ENCODE assay signal across 11 cellular contexts in the genomic region with DNA sequence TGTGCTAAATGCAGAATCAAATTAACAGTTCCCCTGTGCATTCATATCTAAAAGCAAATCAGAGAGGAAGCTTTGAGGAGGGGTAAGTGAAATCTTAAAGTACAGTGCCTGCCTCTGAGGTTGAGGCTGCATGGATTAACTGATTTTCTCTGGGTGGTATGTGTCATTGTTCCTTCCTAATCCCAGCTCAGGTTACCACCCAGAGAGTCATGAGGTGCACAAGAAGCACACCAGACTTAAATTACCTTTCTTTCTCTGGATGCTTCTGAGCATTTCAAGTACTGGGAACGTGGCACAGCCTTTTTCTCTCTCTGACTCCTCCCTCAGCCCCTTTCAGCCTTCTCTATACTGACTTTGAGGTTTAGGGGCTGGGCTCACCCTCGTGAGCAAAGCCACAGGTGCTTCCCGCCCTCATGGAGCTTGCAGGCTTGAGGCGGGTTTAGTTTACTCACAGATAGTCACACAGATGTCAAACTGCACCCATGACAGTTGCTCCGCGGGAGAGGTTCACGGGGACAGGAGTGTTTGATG.
DNase-seq lines count a peak whose midpoint lies in the region; ATAC-seq, FAIRE-seq and TF ChIP-seq lines count a peak whose summit lies in the region.
"Had no signal": no experiment of that assay in that cellular context is flagged by ENCODE, and none has a peak within 500 bp of the region (broad histone marks: within the 10 kb centered on the region; RNA-seq: fewer than 3 reads in every experiment).

No MANE protein-coding gene starts in this region.

- H3K4me3 ChIP-seq in BLaER1 treated with 17β-estradiol and CSF1 and Interleukin-3, amounts not matched to agents 10 nM and 100 nM: no peak overlapping the region; a peak in 1 of 20 replicates
- H3K4me3 ChIP-seq in DND-41 (ENCODE audit: low read depth in 1 of 2, low read length in 2 of 2): no peak overlapping the region
- no peak overlapping the region for H3K4me3 ChIP-seq in RWPE2 (ENCODE audit: severe bottlenecking)
- no peak overlapping the region for H3K4me3 ChIP-seq in H1 (ENCODE audit: extremely low read depth in 1 of 4, insufficient read depth in 2 of 4, low read depth in 3 of 4, low read length in 4 of 4)
- H3K4me3 ChIP-seq: colonic mucosa, lung, PC-9 had no signal

- no peak overlapping the region for H3K18ac ChIP-seq in H1 (ENCODE audit: extremely low read depth, low read length)

- H3K36me3 ChIP-seq in BLaER1 treated with 17β-estradiol and CSF1 and Interleukin-3, amounts not matched to agents 10 nM and 100 nM: peaks cover 0 to 8% (median 0%) of the 10 kb centered on the region in 11 experiments; a peak in 1 of 22 replicates
- H3K36me3 ChIP-seq in DND-41 (ENCODE audit: insufficient read depth, low read length) (no peaks in the 10 kb centered on the region), RWPE2 (ENCODE audit: low read depth) (no peaks in the 10 kb centered on the region), H1 (ENCODE audit: control insufficient read depth in 2 of 4, insufficient read depth in 4 of 4, low read length in 3 of 4) (no peaks in the 10 kb centered on the region)
- H3K36me3 ChIP-seq: colonic mucosa had no signal

- TF ChIP-seq RAD21 in H1 (IDR thresholded peaks at IDR 0.05 in 1 of 2, conservative IDR thresholded peaks at IDR 0.05 in 1 of 2; ENCODE audit: low read depth in 2 of 2, low read length in 2 of 2): no peak

- H3K4ac ChIP-seq in H1 (replicated peaks; ENCODE audit: insufficient read length, low read depth, low read length): no peak overlapping the region

- FAIRE-seq in H1 (lab: Jason Lieb, UNC) (peak; percentile 24), GM12891 (lab: Jason Lieb, UNC) (no peak)

- no peak for TF ChIP-seq EP300 in H1 (IDR thresholded peaks at IDR 0.05; ENCODE audit: borderline replicate concordance in 1 of 2, low read depth in 2 of 2, low read length in 2 of 2)

- no peak overlapping the region for H2BK15ac ChIP-seq in H1 (ENCODE audit: low read length)

- H2AFZ ChIP-seq in DND-41 (ENCODE audit: low read depth, low read length): no peak overlapping the region
- H2AFZ ChIP-seq in H1 (ENCODE audit: low read length): no peak overlapping the region
- H2AFZ ChIP-seq: PC-9 had no signal

- H3K27me3 ChIP-seq in BLaER1 treated with 17β-estradiol and CSF1 and Interleukin-3, amounts not matched to agents 10 nM and 100 nM: peaks cover 0 to 49% (median 0%) of the 10 kb centered on the region in 11 experiments; a peak in 6 of 22 replicates
- H3K27me3 ChIP-seq in DND-41 (ENCODE audit: insufficient read depth, low read length, poor library complexity) (peaks cover 6% of the 10 kb centered on the region), RWPE2 (ENCODE audit: insufficient read depth, poor library complexity, severe bottlenecking) (no peaks in the 10 kb centered on the region), H1 (replicated peaks in 1 of 4; ENCODE audit: control insufficient read depth in 3 of 4, extremely low read depth in 1 of 4, insufficient read depth in 3 of 4, low read length in 3 of 4) (no peaks in the 10 kb centered on the region)
- H3K27me3 ChIP-seq: colonic mucosa had no signal

- peak overlapping the region; percentile 12 to 90 (median 78); a peak in 21 of 22 replicates for H3K4me2 ChIP-seq in BLaER1 treated with 17β-estradiol and CSF1 and Interleukin-3, amounts not matched to agents 10 nM and 100 nM
- no peak overlapping the region for H3K4me2 ChIP-seq in DND-41 (ENCODE audit: insufficient read depth, low read length)
- H3K4me2 ChIP-seq in H1 (ENCODE audit: insufficient read depth in 1 of 2, low read depth in 2 of 2, low read length in 2 of 2): no peak overlapping the region; a peak in 1 of 4 replicates
- H3K4me2 ChIP-seq: PC-9 had no signal

- peaks cover 39 to 95% (median 90%) of the 10 kb centered on the region in 10 experiments for H3K4me1 ChIP-seq in BLaER1 treated with 17β-estradiol and CSF1 and Interleukin-3, amounts not matched to agents 10 nM and 100 nM
- H3K4me1 ChIP-seq in DND-41 (ENCODE audit: insufficient read depth, low read length) (peaks cover 7% of the 10 kb centered on the region; the same call in 1 of the 2 replicates), RWPE2 (ENCODE audit: insufficient read depth, poor library complexity, severe bottlenecking) (peaks cover 5% of the 10 kb centered on the region), H1 (replicated peaks in 1 of 4; ENCODE audit: control insufficient read depth in 3 of 4, insufficient read depth in 4 of 4, low read length in 3 of 4) (peaks cover 0 to 8% (median 5%) of the 10 kb centered on the region in 4 experiments; a peak in 6 of 7 replicates)
- H3K4me1 ChIP-seq: colonic mucosa had no signal

- no peak overlapping the region for H2BK12ac ChIP-seq in H1 (ENCODE audit: low read depth, low read length)

- H3K23me2 ChIP-seq in H1 (ENCODE audit: low read depth, low read length): no peaks in the 10 kb centered on the region

- no peaks in the 10 kb centered on the region for H3K79me2 ChIP-seq in DND-41 (ENCODE audit: insufficient read depth, low read length)
- no peaks in the 10 kb centered on the region for H3K79me2 ChIP-seq in H1 (ENCODE audit: control insufficient read depth in 1 of 2, insufficient read depth in 2 of 2, low read length in 2 of 2)

- H3K9me3 ChIP-seq in BLaER1 treated with 17β-estradiol and CSF1 and Interleukin-3, amounts not matched to agents 10 nM and 100 nM (replicated peaks in 1 of 11): no peaks in the 10 kb centered on the region; a peak in 1 of 22 replicates
- H3K9me3 ChIP-seq in DND-41 (ENCODE audit: insufficient read depth, low read length, severe bottlenecking): no peaks in the 10 kb centered on the region
- no peaks in the 10 kb centered on the region for H3K9me3 ChIP-seq in RWPE2 (ENCODE audit: severe bottlenecking)
- H3K9me3 ChIP-seq in H1 (ENCODE audit: insufficient read depth in 2 of 2, low read depth in 1 of 2, low read length in 1 of 2): no peaks in the 10 kb centered on the region
- H3K9me3 ChIP-seq: colonic mucosa had no signal

- H3K23ac ChIP-seq in H1 (ENCODE audit: insufficient read length): no peak overlapping the region

- 79% methylated on average over 7 of the region's 7 CpGs; no CpG with 5 or more reads in 1 of the 2 experiments for WGBS in H1 (ENCODE audit: extremely low coverage in 1 of 2, insufficient coverage in 1 of 2, insufficient read length in 1 of 2, insufficient replicate concordance in 2 of 2, low coverage in 1 of 2, low lambda C conversion rate in 2 of 2, missing lambda C conversion rate in 1 of 2), 2 experiments

- H3K9ac ChIP-seq in BLaER1 treated with 17β-estradiol and CSF1 and Interleukin-3, amounts not matched to agents 10 nM and 100 nM: peak overlapping the region in 5 of 11 experiments; percentile 20 to 56 (median 40); a peak in 6 of 22 replicates
- H3K9ac ChIP-seq in DND-41 (ENCODE audit: low read depth, low read length) (no peak overlapping the region), H1 (replicated peaks in 1 of 4; ENCODE audit: extremely low read depth in 1 of 4, low read depth in 3 of 4, low read length in 3 of 4) (no peak overlapping the region; a peak in 1 of 7 replicates)

- no peaks in the 10 kb centered on the region; the same call in 1 of the 2 replicates for H3K79me1 ChIP-seq in H1 (ENCODE audit: low read depth, low read length)

- H3K14ac ChIP-seq in H1 (ENCODE audit: insufficient read length): no peak overlapping the region

- H2BK5ac ChIP-seq in H1 (ENCODE audit: low read depth, low read length): no peak overlapping the region

- no peak overlapping the region for H3K56ac ChIP-seq in H1 (replicated peaks; ENCODE audit: insufficient read length, low read depth, low read length)

- POLR2A ChIA-PET in H1 (lab: Charles Lee; ENCODE audit: partially characterized antibody): interaction anchor here (1.0 to 1.7 kb wide), 3 partner anchors 9 to 12 kb away, joined by 3 to 5 read pairs (median 3); a partner anchor contains a TSS

- TF ChIP-seq CTCF in DND-41 (IDR thresholded peaks at IDR 0.05; ENCODE audit: borderline replicate concordance, extremely low read depth, low read length, poor library complexity, severe bottlenecking) (no peak), RWPE2 (IDR thresholded peaks at IDR 0.05; ENCODE audit: poor library complexity, severe bottlenecking) (no peak), H1 (IDR thresholded peaks at IDR 0.05; ENCODE audit: control extremely low read depth in 1 of 3, insufficient read depth in 1 of 3, low read depth in 1 of 3, low read length in 3 of 3) (no peak)

- TF ChIP-seq POLR2A in H1 (IDR thresholded peaks at IDR 0.05; ENCODE audit: control extremely low read depth in 1 of 2, low read depth in 2 of 2, low read length in 2 of 2) (no peak), GM12891 (IDR thresholded peaks at IDR 0.05; ENCODE audit: low read depth, low read length) (no peak)

- H4K5ac ChIP-seq in H1 (ENCODE audit: insufficient read length, low read depth, low read length): no peak overlapping the region

- CTCF ChIA-PET in H1 (lab: Charles Lee; ENCODE audit: partially characterized antibody): interaction anchor here (0.9 to 1.4 kb wide), 6 partner anchors 12 to 75 kb away, joined by 3 to 4 read pairs (median 3); no protein-coding TSS in a partner anchor

- no peak overlapping the region for H4K8ac ChIP-seq in H1 (ENCODE audit: extremely low read depth, insufficient read depth, low read length)

- peak; percentile 36 for DNase-seq in DND-41
- DNase-seq in RWPE2 (ENCODE audit: low spot score): no peak
- no peak for DNase-seq in H1 (ENCODE audit: low read depth in 1 of 2, low spot score in 2 of 2)
- DNase-seq in GM12891 (ENCODE audit: insufficient read length, low spot score): no peak
- DNase-seq in cortex of kidney (lab: John Stamatoyannopoulos, UW): no peak
- DNase-seq in mucosa of gallbladder (ENCODE audit: low spot score): no peak
- no peak for DNase-seq in NCI-H2081 (lab: John Stamatoyannopoulos, UW)
- DNase-seq: colonic mucosa had no signal

- no peak overlapping the region for H2BK20ac ChIP-seq in H1 (ENCODE audit: low read length)

- peak overlapping the region in 7 of 11 experiments; percentile 16 to 84 (median 80); a peak in 11 of 22 replicates for H3K27ac ChIP-seq in BLaER1 treated with 17β-estradiol and CSF1 and Interleukin-3, amounts not matched to agents 10 nM and 100 nM
- H3K27ac ChIP-seq in DND-41 (ENCODE audit: low read length) (no peak overlapping the region), RWPE2 (ENCODE audit: poor library complexity, severe bottlenecking) (no peak overlapping the region), H1 (ENCODE audit: low read depth, low read length) (no peak overlapping the region)
- H3K27ac ChIP-seq: colonic mucosa, PC-9 had no signal

- H4K20me1 ChIP-seq in BLaER1 treated with 17β-estradiol and CSF1 and Interleukin-3, amounts not matched to agents 10 nM and 100 nM: peaks cover 0 to 99% (median 22%) of the 10 kb centered on the region in 11 experiments; a peak in 13 of 22 replicates
- H4K20me1 ChIP-seq in DND-41 (ENCODE audit: insufficient read depth, low read length): no peaks in the 10 kb centered on the region
- peaks cover 0 to 1% of the 10 kb centered on the region in 2 experiments for H4K20me1 ChIP-seq in H1 (replicated peaks in 1 of 2; ENCODE audit: control insufficient read depth in 1 of 2, insufficient read depth in 2 of 2, low read length in 2 of 2)

- no peak overlapping the region for H4K91ac ChIP-seq in H1 (replicated peaks; ENCODE audit: insufficient read length, low read length)

- peak; percentile 81 for ATAC-seq in DND-41 (ENCODE audit: insufficient read depth, low read depth)
- peak; percentile 54; the same call in 2 of the 3 replicates for ATAC-seq in RWPE2 (ENCODE audit: low read depth)

- no peak overlapping the region for H2AK5ac ChIP-seq in H1 (ENCODE audit: low read depth, low read length)

- H2BK120ac ChIP-seq in H1 (replicated peaks; ENCODE audit: low read depth, low read length): no peak overlapping the region

Comparison
In these comparisons a context has a peak if more than half of its experiments do, and no peak if none do; other contexts are left out.
1. H3K27ac ChIP-seq: peak in BLaER1 treated with 17β-estradiol and CSF1 and Interleukin-3, amounts not matched to agents 10 nM and 100 nM (7 of 11); none in DND-41 (single experiment), RWPE2 (single experiment) and H1 (single experiment).
2. H3K4me2 ChIP-seq: peak in BLaER1 treated with 17β-estradiol and CSF1 and Interleukin-3, amounts not matched to agents 10 nM and 100 nM (11 of 11); none in DND-41 (single experiment) and H1 (0 of 2).